In genomic region chrX:150332023-150332422, GRCh38 we compare ENCODE assay signal across 8 cellular contexts. TPM values are rescaled to one million over a fixed set of nuclear protein-coding genes. Genes with fewer than 3 reads are reported as not detected.
"Had no signal": no experiment of that assay in that cellular context is flagged by ENCODE, and none has a peak within 500 bp of the region (broad histone marks: within the 10 kb centered on the region; RNA-seq: fewer than 3 reads in every experiment).

No MANE protein-coding gene starts in this region.

- H3K27ac ChIP-seq: HL-60 had no signal

- H3K4me3 ChIP-seq: K562 had no signal

- H3K36me3 Mint-ChIP-seq: IgD-negative memory B cell had no signal

- H3K4me3 Mint-ChIP-seq: IgD-negative memory B cell had no signal

- H3K9me3 Mint-ChIP-seq: IgD-negative memory B cell had no signal

- FAIRE-seq: HepG2, HTR-8/SVneo, K562 had no signal

- DNase-seq: IMR-90, KBM-7, KG1 had no signal

RNA-seq across cellular contexts. Expression of gene MAMLD1, which starts 31.1 kb away (rescaled TPM):
- total RNA-seq: HepG2 had no signal
- polyA plus RNA-seq: HepG2 had no signal
